In genomic region chr5:116225318-116225717, GRCh38 we compare ENCODE assay signal across 26 cellular contexts.
DNase-seq lines count a peak whose midpoint lies in the region; FAIRE-seq and TF ChIP-seq lines count a peak whose summit lies in the region.
"Had no signal": no experiment of that assay in that cellular context is flagged by ENCODE, and none has a peak within 500 bp of the region (broad histone marks: within the 10 kb centered on the region; RNA-seq: fewer than 3 reads in every experiment).

No MANE protein-coding gene starts in this region.

- peaks cover 28% of the 10 kb centered on the region for H3K4me1 Mint-ChIP-seq in glutamatergic neuron (ENCODE audit: low read depth, unreplicated experiment)
- H3K4me1 Mint-ChIP-seq: activated T-helper 17 cell treated with anti-CD3 and anti-CD28 coated beads, Interleukin-2, amount 50 U/mL, for 72 hours; nephron progenitor cell had no signal

- POLR2A ChIA-PET in HEK293 (lab: Yijun Ruan, JAX), result interaction anchor here (0.7 kb wide), 1 partner anchor 441 kb away, joined by 5 read pairs; no protein-coding TSS in a partner anchor

- H3K36me3 ChIP-seq in GM06990 (ENCODE audit: control insufficient read depth, insufficient read depth, low read length) (no peaks in the 10 kb centered on the region), HEK293 (ENCODE audit: control insufficient read depth in 2 of 2, insufficient read depth in 1 of 2, low read length in 2 of 2) (no peaks in the 10 kb centered on the region), small intestine (ENCODE audit: control insufficient read depth in 2 of 2, insufficient read depth in 2 of 2, low read length in 2 of 2) (no peaks in the 10 kb centered on the region), H7 (replicated peaks; ENCODE audit: control insufficient read depth, insufficient read depth, low read length) (no peaks in the 10 kb centered on the region; the same call in 1 of the 2 replicates)
- H3K36me3 ChIP-seq: BLaER1, gastroesophageal sphincter, transverse colon had no signal

- H3K27ac Mint-ChIP-seq in glutamatergic neuron (ENCODE audit: unreplicated experiment), result peak overlapping the region; percentile 60
- H3K27ac Mint-ChIP-seq: activated naive CD4-positive, alpha-beta T cell treated with anti-CD3 and anti-CD28 coated beads, Interleukin-2, amount 50 U/mL, for 24 hours; activated T-helper 17 cell treated with anti-CD3 and anti-CD28 coated beads, Interleukin-2, amount 50 U/mL, for 72 hours; stimulated activated effector memory CD8-positive, alpha-beta T cell treated with anti-CD3 and anti-CD28 coated beads, Interleukin-12 subunit alpha, Interleukin-12 subunit beta, amount 100 ng/mL, for 72 hours; T-cell had no signal

- H3K4me1 ChIP-seq in HEK293 (ENCODE audit: control insufficient read depth, insufficient read depth, low read length) (no peaks in the 10 kb centered on the region; the same call in 1 of the 2 replicates), small intestine (ENCODE audit: control insufficient read depth in 2 of 2, insufficient read depth in 1 of 2, low read depth in 1 of 2, low read length in 1 of 2) (no peaks in the 10 kb centered on the region)
- H3K4me1 ChIP-seq: BLaER1, gastroesophageal sphincter, transverse colon had no signal

- DNase-seq in GM06990 (ENCODE audit: extremely low read depth, insufficient read length), result peak; percentile 6
- peak; percentile 22 for DNase-seq in NCI-H69 (lab: John Stamatoyannopoulos, UW)
- no peak for DNase-seq in glutamatergic neuron
- DNase-seq in frontal cortex (ENCODE audit: low spot score in 2 of 2), result no peak
- no peak for DNase-seq in small intestine
- DNase-seq in H7, result no peak
- DNase-seq: activated CD4-positive, alpha-beta T cell treated with anti-CD3 and anti-CD28 coated beads for 48 hours; anterior cingulate cortex; COR-L47; DMS53; hippocampal formation; NCI-H1092; NCI-H1694 treated with DMSO at 0.1 percent for 48 hours; nephron progenitor cell; T-cell; transverse colon had no signal

- H3K27ac ChIP-seq in HEK293 (ENCODE audit: extremely low read depth, low read depth, low read length), result no peak overlapping the region
- no peak overlapping the region for H3K27ac ChIP-seq in small intestine (ENCODE audit: low read depth in 1 of 2, low read length in 1 of 2)
- H3K27ac ChIP-seq: BLaER1, gastroesophageal sphincter, transverse colon had no signal

- no peaks in the 10 kb centered on the region for H3K9me3 ChIP-seq in HEK293 (ENCODE audit: control insufficient read depth, insufficient read depth, low read depth, low read length)
- peaks cover 1% of the 10 kb centered on the region for H3K9me3 ChIP-seq in small intestine (ENCODE audit: control insufficient read depth, low read depth)
- H3K9me3 ChIP-seq: transverse colon had no signal

- CTCF ChIA-PET in HEK293 (lab: Yijun Ruan, JAX), result no interaction called here

- H3K27me3 Mint-ChIP-seq in glutamatergic neuron (ENCODE audit: unreplicated experiment), result no peaks in the 10 kb centered on the region
- H3K27me3 Mint-ChIP-seq: activated naive CD4-positive, alpha-beta T cell treated with anti-CD3 and anti-CD28 coated beads, Interleukin-2, amount 50 U/mL, for 24 hours; activated T-helper 17 cell treated with anti-CD3 and anti-CD28 coated beads, Interleukin-2, amount 50 U/mL, for 72 hours; T-cell had no signal

- H3K4me3 ChIP-seq in GM06990 (replicated peaks; ENCODE audit: low read depth, low read length) (no peak overlapping the region), HEK293 (ENCODE audit: low read depth, low read length) (no peak overlapping the region), small intestine (ENCODE audit: low read depth in 1 of 2, low read length in 2 of 2) (no peak overlapping the region), H7 (ENCODE audit: insufficient read depth, low read depth, low read length) (no peak overlapping the region)
- H3K4me3 ChIP-seq: BLaER1, gastroesophageal sphincter, transverse colon had no signal

- H3K27me3 ChIP-seq in GM06990 (replicated peaks; ENCODE audit: control insufficient read depth, insufficient read depth, low read length) (no peaks in the 10 kb centered on the region), small intestine (ENCODE audit: control insufficient read depth in 2 of 2, insufficient read depth in 2 of 2, low read length in 2 of 2) (no peaks in the 10 kb centered on the region), H7 (ENCODE audit: control insufficient read depth, insufficient read depth, low read length) (no peaks in the 10 kb centered on the region)
- H3K27me3 ChIP-seq: BLaER1, gastroesophageal sphincter, transverse colon had no signal

- no peaks in the 10 kb centered on the region for H3K9me3 Mint-ChIP-seq in glutamatergic neuron (ENCODE audit: unreplicated experiment)
- H3K9me3 Mint-ChIP-seq: activated T-helper 17 cell treated with anti-CD3 and anti-CD28 coated beads, Interleukin-2, amount 50 U/mL, for 72 hours; stimulated activated effector memory CD8-positive, alpha-beta T cell treated with anti-CD3 and anti-CD28 coated beads, Interleukin-12 subunit alpha, Interleukin-12 subunit beta, amount 100 ng/mL, for 72 hours had no signal

- no peak overlapping the region for H3K4me3 Mint-ChIP-seq in glutamatergic neuron (ENCODE audit: unreplicated experiment)
- H3K4me3 Mint-ChIP-seq: activated naive CD4-positive, alpha-beta T cell treated with anti-CD3 and anti-CD28 coated beads, Interleukin-2, amount 50 U/mL, for 24 hours; activated T-helper 17 cell treated with anti-CD3 and anti-CD28 coated beads, Interleukin-2, amount 50 U/mL, for 72 hours; nephron progenitor cell; stimulated activated effector memory CD8-positive, alpha-beta T cell treated with anti-CD3 and anti-CD28 coated beads, Interleukin-12 subunit alpha, Interleukin-12 subunit beta, amount 100 ng/mL, for 72 hours; T-cell had no signal

- FAIRE-seq in frontal cortex (lab: Jason Lieb, UNC), result no peak
- no peak for FAIRE-seq in small intestine (lab: Jason Lieb, UNC)
- FAIRE-seq: bronchial epithelial cell, endothelial cell of umbilical vein, GM19239, H54 had no signal

- peaks cover 10% of the 10 kb centered on the region for H3K36me3 Mint-ChIP-seq in glutamatergic neuron (ENCODE audit: unreplicated experiment)
- H3K36me3 Mint-ChIP-seq: stimulated activated effector memory CD8-positive, alpha-beta T cell treated with anti-CD3 and anti-CD28 coated beads, Interleukin-12 subunit alpha, Interleukin-12 subunit beta, amount 100 ng/mL, for 72 hours had no signal

- TF ChIP-seq CTCF in GM06990 (IDR thresholded peaks at IDR 0.05; ENCODE audit: insufficient read depth, low read length, poor library complexity, severe bottlenecking), result no peak
- TF ChIP-seq CTCF in HEK293 (tag by site-specific recombination; IDR thresholded peaks at IDR 0.05), result no peak
- no peak for TF ChIP-seq CTCF in glutamatergic neuron (IDR thresholded peaks at IDR 0.05; ENCODE audit: partially characterized antibody, unreplicated experiment)

TF ChIP-seq in HEK293, 187 proteins besides CTCF, POLR2A, EP300 and RAD21:
- no peak for TF ChIP-seq ZNF211 (tag by site-specific recombination; IDR thresholded peaks at IDR 0.05; ENCODE audit: low read depth)
- TF ChIP-seq KLF8 (tag by site-specific recombination; IDR thresholded peaks at IDR 0.05), result no peak
- TF ChIP-seq ZNF560 (tag by site-specific recombination; IDR thresholded peaks at IDR 0.05; ENCODE audit: borderline replicate concordance), result no peak
- peak; percentile 26; the same call in 1 of the 2 replicates for TF ChIP-seq ZNF26 (tag by site-specific recombination; IDR thresholded peaks at IDR 0.05)

Comparison
In these comparisons a context has a peak if more than half of its experiments do, and no peak if none do; other contexts are left out.
1. DNase-seq: peak in GM06990 (single experiment) and NCI-H69 (single experiment); none in glutamatergic neuron (single experiment), frontal cortex (0 of 2), small intestine (single experiment) and H7 (single experiment).